Comparison of ENCODE assay signal across 8 cellular contexts in the genomic region with DNA sequence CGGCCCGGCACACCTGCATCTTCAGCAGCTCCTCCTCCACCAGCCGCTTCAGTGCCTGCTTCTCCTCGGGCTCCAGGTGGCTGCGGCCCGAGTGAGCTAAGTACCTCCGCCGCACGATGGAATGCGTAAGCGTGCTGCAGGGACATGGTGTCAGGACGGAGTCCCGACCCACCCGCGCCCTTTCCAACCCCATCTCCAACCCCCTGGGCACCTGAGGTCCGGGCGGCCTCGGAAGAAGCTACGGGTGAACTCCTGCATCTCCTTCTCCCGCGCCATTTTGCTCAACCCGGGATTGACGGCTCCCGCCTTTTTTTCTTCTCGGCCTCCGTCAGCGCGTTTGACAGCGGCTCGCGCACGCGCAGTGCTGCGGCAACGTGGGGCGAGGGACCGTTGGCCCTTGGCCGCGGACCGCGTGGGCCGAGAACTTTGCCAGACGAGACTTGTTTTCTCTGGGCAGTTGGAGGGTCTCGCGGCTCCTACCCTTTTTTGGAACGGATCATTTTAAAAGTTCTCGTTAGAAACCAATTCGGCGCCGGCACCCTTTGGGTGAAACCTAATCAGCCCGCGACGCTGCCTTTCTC. TPM values are rescaled to one million over a fixed set of nuclear protein-coding genes. Genes with fewer than 3 reads are reported as not detected.
DNase-seq lines count a peak whose midpoint lies in the region; ATAC-seq, FAIRE-seq and TF ChIP-seq lines count a peak whose summit lies in the region.

A gene with protein sequence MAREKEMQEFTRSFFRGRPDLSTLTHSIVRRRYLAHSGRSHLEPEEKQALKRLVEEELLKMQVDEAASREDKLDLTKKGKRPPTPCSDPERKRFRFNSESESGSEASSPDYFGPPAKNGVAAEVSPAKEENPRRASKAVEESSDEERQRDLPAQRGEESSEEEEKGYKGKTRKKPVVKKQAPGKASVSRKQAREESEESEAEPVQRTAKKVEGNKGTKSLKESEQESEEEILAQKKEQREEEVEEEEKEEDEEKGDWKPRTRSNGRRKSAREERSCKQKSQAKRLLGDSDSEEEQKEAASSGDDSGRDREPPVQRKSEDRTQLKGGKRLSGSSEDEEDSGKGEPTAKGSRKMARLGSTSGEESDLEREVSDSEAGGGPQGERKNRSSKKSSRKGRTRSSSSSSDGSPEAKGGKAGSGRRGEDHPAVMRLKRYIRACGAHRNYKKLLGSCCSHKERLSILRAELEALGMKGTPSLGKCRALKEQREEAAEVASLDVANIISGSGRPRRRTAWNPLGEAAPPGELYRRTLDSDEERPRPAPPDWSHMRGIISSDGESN (minus strand): TSS at position 288 of the 581 bp plus-strand sequence. CDS start 12 bp downstream, at position 276.

- H3K27ac ChIP-seq in heart right ventricle (peak within 1 kb of the TSS; percentile 87 to 99 (median 96)), upper lobe of left lung (peak within 1 kb of the TSS; percentile 88 to 92 (median 90))

- no peak for FAIRE-seq in GM12892 (lab: Jason Lieb, UNC)

- TF ChIP-seq POLR2A in GM12892 (IDR thresholded peaks at IDR 0.05; ENCODE audit: low read depth, low read length), result peak; percentile 55; the same call in 1 of the 2 replicates
- peak in 3 of 4 donors; percentile 21 to 55 (median 31) for TF ChIP-seq POLR2A in upper lobe of left lung (IDR thresholded peaks at IDR 0.05)

- H3K4me1 ChIP-seq in adipocyte (ENCODE audit: control insufficient read depth, insufficient read depth, low read length) (peaks cover 28% of the 10 kb centered on the region), heart right ventricle (peaks cover 7 to 40% (median 28%) of the 10 kb centered on the region in 9 donors), upper lobe of left lung (peaks cover 26 to 50% (median 43%) of the 10 kb centered on the region in 4 donors)

- H3K36me3 ChIP-seq in adipocyte (ENCODE audit: control insufficient read depth, insufficient read depth, low read length, severe bottlenecking) (peaks cover 29% of the 10 kb centered on the region), heart right ventricle (peaks cover 0 to 63% (median 22%) of the 10 kb centered on the region in 9 donors), upper lobe of left lung (peaks cover 8 to 55% (median 33%) of the 10 kb centered on the region in 4 donors)

- ATAC-seq in HG02759 (IDR thresholded peaks at IDR 0.05; ENCODE audit: unreplicated experiment), result peak; percentile 62
- peak; percentile 73 to 92 (median 84) for ATAC-seq in heart right ventricle
- ATAC-seq in upper lobe of left lung (ENCODE audit: low FRiP score in 2 of 2), result peak; percentile 84 to 89

- peak; percentile 91 for DNase-seq in GM12892 (ENCODE audit: insufficient read length)
- peak; percentile 82 for DNase-seq in NCI-H1436 (lab: John Stamatoyannopoulos, UW)
- DNase-seq in T-helper 1 cell, result peak; percentile 73 to 90 (median 84)
- peak; percentile 91 for DNase-seq in adipocyte (ENCODE audit: low read depth)
- DNase-seq in heart right ventricle, result peak; percentile 90
- peak; percentile 96 for DNase-seq in posterior vena cava (ENCODE audit: low spot score)
- peak; percentile 79 to 98 for DNase-seq in upper lobe of left lung

- H3K27me3 ChIP-seq in adipocyte (replicated peaks; ENCODE audit: control insufficient read depth, insufficient read depth, low read length) (no peaks in the 10 kb centered on the region), heart right ventricle (no peaks in the 10 kb centered on the region), upper lobe of left lung (no peaks in the 10 kb centered on the region)

- H3K9ac ChIP-seq in adipocyte (ENCODE audit: low read length), result peak within 1 kb of the TSS; percentile 99

- H3K4me3 ChIP-seq in adipocyte (ENCODE audit: low read length) (peak within 1 kb of the TSS; percentile 87), heart right ventricle (peak within 1 kb of the TSS; percentile 55 to 97 (median 82)), upper lobe of left lung (peak within 1 kb of the TSS; percentile 74 to 96 (median 83))

- TF ChIP-seq CTCF in heart right ventricle (IDR thresholded peaks at IDR 0.05) (no peak), upper lobe of left lung (IDR thresholded peaks at IDR 0.05) (no peak)

- intact Hi-C loops in heart right ventricle (cut with DNase I) (loop anchor here in 6 of 10 donors (1.0 to 10.0 kb wide), 8 partner anchors 15 to 181 kb away; a partner anchor contains a TSS), posterior vena cava (cut with DNase I) (loop anchor here in 1 of 2 donors (2.0 kb wide), 1 partner anchor 15 kb away; no protein-coding TSS in a partner anchor)

- H3K9me3 ChIP-seq in adipocyte (ENCODE audit: control insufficient read depth, low read length) (no peaks in the 10 kb centered on the region), heart right ventricle (no peaks in the 10 kb centered on the region), upper lobe of left lung (no peaks in the 10 kb centered on the region)

- 0% methylated on average over 53 of the region's 53 CpGs for WGBS in heart right ventricle, 2 donors
- WGBS in upper lobe of left lung, 2 donors, result 0 to 1% methylated on average over 41 to 46 of the region's 53 CpGs

- TF ChIP-seq EP300 in upper lobe of left lung (IDR thresholded peaks at IDR 0.05), result peak in 1 of 4 donors; percentile 62

RNA-seq across cellular contexts. Expression of the gene that starts here (rescaled TPM):
- polyA plus RNA-seq in GM12892 (2012; ENCODE audit: missing spikeins), result 17.6 TPM
- 10 to 100 TPM; 14.4 to 23.2 (median 17.1) TPM for total RNA-seq in heart right ventricle
- polyA plus RNA-seq in heart right ventricle, result 10 to 100 TPM; 17.9 to 22.4 TPM
- total RNA-seq in posterior vena cava, result 10 to 100 TPM; 12.1 to 14.2 TPM
- total RNA-seq in upper lobe of left lung, result 10 to 100 TPM; 11.5 to 28.2 (median 25.0) TPM

Comparison
In these comparisons a context has a peak if more than half of its experiments do, and no peak if none do; other contexts are left out.
1. Peak in every context shown above with its lines: DNase-seq, ATAC-seq, H3K4me3 ChIP-seq and H3K27ac ChIP-seq.